7 cellular contexts compared by ENCODE assay signal in the genomic region with DNA sequence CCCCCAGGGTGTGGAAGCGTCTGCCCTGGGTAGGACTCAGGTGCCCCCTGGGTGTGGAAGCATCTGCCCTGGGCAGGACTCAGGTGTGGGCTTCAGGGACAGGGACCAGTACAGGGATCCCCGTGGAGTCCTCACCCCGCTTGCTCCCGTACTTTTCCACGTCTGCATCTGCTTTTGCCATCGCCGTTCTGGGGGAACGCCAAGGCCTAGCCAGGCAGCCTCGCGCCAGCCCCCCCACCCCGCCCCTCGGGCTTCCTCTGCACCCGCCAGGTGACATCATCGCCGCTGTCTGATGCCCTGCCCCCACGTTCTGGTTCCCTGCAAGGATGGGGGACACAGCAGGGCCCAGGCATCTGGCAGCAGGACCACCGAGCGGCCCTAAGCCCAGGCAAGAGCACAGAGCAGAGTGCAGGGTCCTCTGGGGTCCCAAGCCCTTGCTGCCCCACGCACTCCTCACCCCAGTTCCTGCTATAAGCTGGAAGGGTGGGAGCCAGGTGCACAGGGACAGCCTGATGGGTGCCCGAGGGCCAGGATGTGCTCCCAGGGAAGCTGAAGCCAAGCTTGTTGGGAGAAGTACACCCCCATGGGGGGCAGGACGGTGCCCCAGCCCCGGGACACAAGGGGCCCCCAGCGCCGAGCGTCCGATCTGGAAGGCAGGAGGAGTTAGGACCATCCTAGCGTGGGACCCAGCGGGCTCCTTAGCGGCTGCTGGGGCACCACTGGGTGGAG. TPM values are rescaled to one million over a fixed set of nuclear protein-coding genes. Genes with fewer than 3 reads are reported as not detected.
DNase-seq lines count a peak whose midpoint lies in the region; ATAC-seq and TF ChIP-seq lines count a peak whose summit lies in the region.
"Not testable (repeated sequence)": the region's sequence is repeated elsewhere in the genome, so short reads cannot be mapped to it uniquely, and the experiment has no call there.

No MANE protein-coding gene starts in this region.

- not testable (repeated sequence) for H4K5ac ChIP-seq in mesendoderm (ENCODE audit: low read length)

- H3K4me1 Mint-ChIP-seq in HFFc6 (ENCODE audit: low read depth), result peaks cover 29% of the 10 kb centered on the region

- not testable (repeated sequence) for H2BK120ac ChIP-seq in mesendoderm (ENCODE audit: low read depth, low read length)

- not testable (repeated sequence) for H2BK15ac ChIP-seq in mesendoderm (replicated peaks; ENCODE audit: low read depth)

- not testable (repeated sequence) for H3K79me1 ChIP-seq in mesendoderm (ENCODE audit: low read length)

- not testable (repeated sequence) for TF ChIP-seq CTCF in HFFc6 (IDR thresholded peaks at IDR 0.05); esophagus muscularis mucosa (IDR thresholded peaks at IDR 0.05); sigmoid colon (IDR thresholded peaks at IDR 0.05); tibial artery (IDR thresholded peaks at IDR 0.05)

- H4K8ac ChIP-seq in mesendoderm (ENCODE audit: low read depth, low read length), result not testable (repeated sequence)

- H3K27me3 ChIP-seq in esophagus muscularis mucosa; mesendoderm (ENCODE audit: insufficient read depth, low read length, poor library complexity); sigmoid colon; tibial artery: not testable (repeated sequence)

- not testable (repeated sequence) for TF ChIP-seq POLR2A in esophagus muscularis mucosa (IDR thresholded peaks at IDR 0.05; ENCODE audit: low read depth); sigmoid colon (IDR thresholded peaks at IDR 0.05)

- not testable (repeated sequence) for H3K27me3 Mint-ChIP-seq in HFFc6 (ENCODE audit: insufficient read depth)

- H3K9me3 ChIP-seq in esophagus muscularis mucosa, sigmoid colon, tibial artery: not testable (repeated sequence)

- peak overlapping the region; percentile 34 for H3K56ac ChIP-seq in mesendoderm (ENCODE audit: low read length)

- peaks cover 23% of the 10 kb centered on the region for H3K79me2 ChIP-seq in mesendoderm (ENCODE audit: control insufficient read depth, insufficient read depth, low read length)

- H2BK5ac ChIP-seq in mesendoderm (ENCODE audit: low read length), result not testable (repeated sequence)

- not testable (repeated sequence) for H3K23ac ChIP-seq in mesendoderm (ENCODE audit: low read length)

- H3K4me3 Mint-ChIP-seq in HFFc6, result not testable (repeated sequence)

- peak in 1 of 2 donors; percentile 6 for ATAC-seq in left cardiac atrium

- not testable (repeated sequence) for H3K4me2 ChIP-seq in mesendoderm (ENCODE audit: low read length)

- H3K4me1 ChIP-seq in esophagus muscularis mucosa (peaks cover 66 to 82% (median 79%) of the 10 kb centered on the region in 4 donors), sigmoid colon (peaks cover 0 to 77% (median 71%) of the 10 kb centered on the region in 4 donors), tibial artery (peaks cover 5 to 81% (median 66%) of the 10 kb centered on the region in 4 donors)
- not testable (repeated sequence) for H3K4me1 ChIP-seq in mesendoderm (ENCODE audit: control insufficient read depth, low read depth, low read length)

- DNase-seq in HFFc6; esophagus muscularis mucosa (ENCODE audit: extremely low spot score); mesendoderm: not testable (repeated sequence)
- DNase-seq in activated effector memory CD4-positive, alpha-beta T cell treated with anti-CD3 and anti-CD28 coated beads, Interleukin-2, amount 50 U/mL, for 16 hours, result peak; percentile 38
- DNase-seq in left cardiac atrium, result peak; percentile 24
- peak; percentile 86 for DNase-seq in sigmoid colon
- DNase-seq in tibial artery, result peak in 1 of 2 donors; percentile 71

- peak overlapping the region; percentile 14 to 45 (median 42) for H3K4me3 ChIP-seq in esophagus muscularis mucosa
- not testable (repeated sequence) for H3K4me3 ChIP-seq in mesendoderm (ENCODE audit: low read length)
- H3K4me3 ChIP-seq in sigmoid colon, result peak overlapping the region in 3 of 4 donors; percentile 30 to 46 (median 41)
- H3K4me3 ChIP-seq in tibial artery, result peak overlapping the region; percentile 42 to 46

- not testable (repeated sequence) for TF ChIP-seq EP300 in esophagus muscularis mucosa (IDR thresholded peaks at IDR 0.05)
- peak in 3 of 4 donors; percentile 10 to 61 (median 28) for TF ChIP-seq EP300 in sigmoid colon (IDR thresholded peaks at IDR 0.05)

- H3K18ac ChIP-seq in mesendoderm (ENCODE audit: low read length), result not testable (repeated sequence)

- intact Hi-C loops in esophagus muscularis mucosa (cut with DNase I); left cardiac atrium (cut with DNase I); sigmoid colon (cut with DNase I); tibial artery (cut with DNase I; ENCODE audit: low total_unique reads): not testable (repeated sequence)

- H3K27ac Mint-ChIP-seq in HFFc6, result peak overlapping the region; percentile 53; the same call in 1 of the 2 replicates

- not testable (repeated sequence) for H3K36me3 ChIP-seq in esophagus muscularis mucosa; mesendoderm (ENCODE audit: control insufficient read depth, insufficient read depth, low read length); sigmoid colon; tibial artery

- H3K4ac ChIP-seq in mesendoderm (ENCODE audit: low read depth, low read length), result not testable (repeated sequence)

- H3K27ac ChIP-seq in esophagus muscularis mucosa (replicated peaks in 1 of 4) (peak overlapping the region; percentile 86 to 96 (median 92)), sigmoid colon (peak overlapping the region; percentile 89 to 99 (median 96)), tibial artery (peak overlapping the region; percentile 91 to 95)
- not testable (repeated sequence) for H3K27ac ChIP-seq in mesendoderm (ENCODE audit: low read depth, low read length)

- H3K36me3 Mint-ChIP-seq in HFFc6 (ENCODE audit: low read depth), result not testable (repeated sequence)

- not testable (repeated sequence) for H2AK5ac ChIP-seq in mesendoderm (ENCODE audit: low read length)

- H3K9me3 Mint-ChIP-seq in HFFc6, result not testable (repeated sequence)

- WGBS in esophagus muscularis mucosa, result no CpG with 5 or more reads among the region's 29 CpGs
- WGBS in mesendoderm (ENCODE audit: extremely low coverage, insufficient coverage, low lambda C conversion rate), result no CpG with 5 or more reads among the region's 29 CpGs
- WGBS in sigmoid colon, 2 donors, result 79 to 86% methylated on average over 23 to 24 of the region's 29 CpGs

- H3K9ac ChIP-seq in mesendoderm (ENCODE audit: low read length), result not testable (repeated sequence)

RNA-seq across cellular contexts. Expression of a gene that starts 48.6 kb away (rescaled TPM):
- 10 to 100 TPM; 27.8 to 36.3 (median 31.3) TPM for total RNA-seq in HFFc6 (2021; fragmentation: NEBNext Ultra II Directional; extraction: Animal tissue kit (Norgen Biotek cat#: 25700))
- total RNA-seq in esophagus muscularis mucosa (10 to 100 TPM; 19.5 to 34.1 (median 24.8) TPM), left cardiac atrium (10 to 100 TPM; 20.0 to 25.6 TPM), sigmoid colon (10 to 100 TPM; 21.3 to 27.2 (median 25.6) TPM)
- polyA plus RNA-seq in mesendoderm (2013, experiment 1 of 2), result 18.1 TPM
- polyA plus RNA-seq in mesendoderm (2013, experiment 2 of 2), result 17.7 TPM
- polyA plus RNA-seq in sigmoid colon, result 10 to 100 TPM; 14.5 to 17.4 (median 16.9) TPM
